In the genomic region with DNA sequence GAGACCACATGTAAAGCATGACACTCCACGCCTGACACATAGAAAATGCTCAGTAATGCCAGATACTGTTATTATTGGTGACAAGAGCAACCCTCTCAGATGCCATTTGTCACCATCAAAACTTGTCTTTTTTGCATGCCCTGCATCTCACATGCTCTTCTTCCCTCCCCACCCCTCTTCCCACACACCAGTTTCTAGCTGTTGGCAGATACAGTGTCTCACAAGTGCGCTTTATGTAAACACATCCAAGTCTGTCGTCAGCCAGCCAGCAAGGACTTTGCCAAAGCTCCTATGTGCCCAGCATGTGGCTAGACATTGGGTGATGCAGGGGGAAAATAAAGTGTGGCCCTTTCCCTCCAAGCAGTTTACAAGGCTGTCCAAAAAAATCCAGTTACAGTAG, we compare ENCODE assay signal across 25 cellular contexts. TPM values are rescaled to one million over a fixed set of nuclear protein-coding genes. Genes with fewer than 3 reads are reported as not detected.
DNase-seq lines count a peak whose midpoint lies in the region; ATAC-seq, FAIRE-seq and TF ChIP-seq lines count a peak whose summit lies in the region.
"Had no signal": no experiment of that assay in that cellular context is flagged by ENCODE, and none has a peak within 500 bp of the region (broad histone marks: within the 10 kb centered on the region; RNA-seq: fewer than 3 reads in every experiment).

No MANE protein-coding gene starts in this region.

- no peak overlapping the region for H3K4me3 ChIP-seq in pancreas
- no peak overlapping the region for H3K4me3 ChIP-seq in WERI-Rb-1 (ENCODE audit: low read depth, low read length)
- H3K4me3 ChIP-seq: A549, PC-9, SJSA1 had no signal

- 53 to 56% methylated on average over 3 of the region's 3 CpGs for WGBS in pancreas, 2 donors

- H3K4me1 ChIP-seq in pancreas, result peaks cover 0 to 15% (median 9%) of the 10 kb centered on the region in 3 donors
- H3K4me1 ChIP-seq: A549, SJSA1 had no signal

- intact Hi-C loops in pancreas (cut with DNase I), result no loop called here

- peak; percentile 43 to 62 (median 50) for ATAC-seq in pancreas
- no peak for ATAC-seq in GM21367 (IDR thresholded peaks at IDR 0.05; ENCODE audit: unreplicated experiment)
- ATAC-seq in GM18909 (IDR thresholded peaks at IDR 0.05; ENCODE audit: poor library complexity, unreplicated experiment), result no peak
- ATAC-seq: A549 had no signal

- FAIRE-seq in pancreas (lab: Jason Lieb, UNC), result no peak
- FAIRE-seq: A549, GM12891, GM18507 had no signal

- H3K27ac ChIP-seq in pancreas, result no peak overlapping the region
- no peak overlapping the region for H3K27ac ChIP-seq in WERI-Rb-1
- H3K27ac ChIP-seq: A549, PC-9, SJSA1 had no signal

- H3K36me3 ChIP-seq in pancreas (peaks cover 0 to 50% (median 4%) of the 10 kb centered on the region in 3 donors), WERI-Rb-1 (peaks cover 87% of the 10 kb centered on the region)

- H3K27me3 ChIP-seq in pancreas (no peaks in the 10 kb centered on the region), WERI-Rb-1 (ENCODE audit: insufficient read depth, low read depth, severe bottlenecking) (no peaks in the 10 kb centered on the region)
- H3K27me3 ChIP-seq: SJSA1 had no signal

- TF ChIP-seq CTCF in pancreas (IDR thresholded peaks at IDR 0.05) (no peak), WERI-Rb-1 (IDR thresholded peaks at IDR 0.05; ENCODE audit: low read depth, low read length) (no peak)

- H3K9me3 ChIP-seq in pancreas (no peaks in the 10 kb centered on the region), WERI-Rb-1 (ENCODE audit: severe bottlenecking) (no peaks in the 10 kb centered on the region)
- H3K9me3 ChIP-seq: A549, SJSA1 had no signal

- DNase-seq in NCI-H345 (lab: John Stamatoyannopoulos, UW) (peak; percentile 61), NCI-H345 treated with DMSO at 0.1 percent for 48 hours (lab: John Stamatoyannopoulos, UW; ENCODE audit: unreplicated experiment) (no peak), NCI-H1092 (lab: John Stamatoyannopoulos, UW) (peak; percentile 24), NCI-H69 (lab: John Stamatoyannopoulos, UW) (peak; percentile 35), pancreas (no peak), WERI-Rb-1 (no peak)
- DNase-seq: C1 segment of cervical spinal cord, GF-D8, GOT3, Kasumi-1, MM.1S, NCI-H1436 treated with DMSO at 0.1 percent for 48 hours, NCI-H2171, NCI-H748 treated with DMSO at 0.1 percent for 48 hours, PC-9, SW 1271 had no signal

RNA-seq across cellular contexts. Expression of a gene that starts 44.9 kb away (rescaled TPM):
- 1 to 10 TPM in 3 of 6 donors, under 1 TPM in 3; 0.57 to 2.4 (median 0.86) TPM for total RNA-seq in pancreas
- 1 to 10 TPM; 2.7 to 8.1 TPM for polyA plus RNA-seq in pancreas
- total RNA-seq: Daoy, HT1080, PC-9, SJSA1 had no signal
- polyA plus RNA-seq: A549, IgD-negative memory B cell had no signal

Comparison
In these comparisons a context has a peak if more than half of its experiments do, and no peak if none do; other contexts are left out.
1. DNase-seq: peak in NCI-H345 (single experiment), NCI-H1092 (single experiment) and NCI-H69 (single experiment); none in NCI-H345 treated with DMSO at 0.1 percent for 48 hours (single experiment), pancreas (0 of 6) and WERI-Rb-1 (single experiment).
2. ATAC-seq: peak in pancreas (4 of 4); none in GM21367 (single experiment) and GM18909 (single experiment).